In genomic region chr15:67253517-67254237, GRCh38 we compare ENCODE assay signal across 8 cellular contexts. TPM values are rescaled to one million over a fixed set of nuclear protein-coding genes. Genes with fewer than 3 reads are reported as not detected.
DNase-seq lines count a peak whose midpoint lies in the region; ATAC-seq and TF ChIP-seq lines count a peak whose summit lies in the region.

No MANE protein-coding gene starts in this region.

- peak overlapping the region; percentile 84 for H3K4me3 ChIP-seq in SJSA1

- peaks cover 6% of the 10 kb centered on the region for H3K36me3 ChIP-seq in SJSA1

- no peak for TF ChIP-seq CTCF in osteocyte (IDR thresholded peaks at IDR 0.05)

- no peaks in the 10 kb centered on the region for H3K9me3 Mint-ChIP-seq in activated CD4-positive, alpha-beta T cell treated with anti-CD3 and anti-CD28 coated beads, Interleukin-2, amount 10 ng/mL, durations not matched to agents 7 days and 5 days
- no peaks in the 10 kb centered on the region for H3K9me3 Mint-ChIP-seq in osteocyte (ENCODE audit: unreplicated experiment)

- H3K4me1 ChIP-seq in SJSA1 (replicated peaks), result peaks cover 9% of the 10 kb centered on the region

- H3K9me3 ChIP-seq in SJSA1 (replicated peaks), result no peaks in the 10 kb centered on the region

- no peaks in the 10 kb centered on the region for H3K27me3 ChIP-seq in SJSA1 (replicated peaks)

- peaks cover 8% of the 10 kb centered on the region for H3K27me3 Mint-ChIP-seq in activated CD4-positive, alpha-beta T cell treated with anti-CD3 and anti-CD28 coated beads, Interleukin-2, amount 10 ng/mL, durations not matched to agents 7 days and 5 days
- no peaks in the 10 kb centered on the region for H3K27me3 Mint-ChIP-seq in osteocyte (ENCODE audit: unreplicated experiment)

- POLR2A ChIA-PET in activated CD4-positive, alpha-beta T cell treated with anti-CD3 and anti-CD28 coated beads, Interleukin-2, amount 10 ng/mL, durations not matched to agents 7 days and 5 days (lab: Charles Lee), result no interaction called here

- peak overlapping the region; percentile 97 for H3K27ac Mint-ChIP-seq in activated CD4-positive, alpha-beta T cell treated with anti-CD3 and anti-CD28 coated beads, Interleukin-2, amount 10 ng/mL, durations not matched to agents 7 days and 5 days
- H3K27ac Mint-ChIP-seq in osteocyte (ENCODE audit: unreplicated experiment), result peak overlapping the region; percentile 93

- no peak for DNase-seq in activated CD4-positive, alpha-beta T cell treated with anti-CD3 and anti-CD28 coated beads, Interleukin-2, amount 10 ng/mL, durations not matched to agents 7 days and 5 days
- no peak for DNase-seq in activated CD4-positive, alpha-beta T cell treated with anti-CD3 and anti-CD28 coated beads for 48 hours
- peak in 1 of 2 experiments; percentile 3 for DNase-seq in SJSA1 (ENCODE audit: low read depth in 1 of 2, low spot score in 2 of 2)
- DNase-seq in erythroblast (lab: John Stamatoyannopoulos, UW), result peak; percentile 63 to 77
- no peak for DNase-seq in osteocyte (ENCODE audit: extremely low spot score, unreplicated experiment)
- no peak for DNase-seq in SIG-M5 (lab: John Stamatoyannopoulos, UW)

- CTCF ChIA-PET in activated CD4-positive, alpha-beta T cell treated with anti-CD3 and anti-CD28 coated beads, Interleukin-2, amount 10 ng/mL, durations not matched to agents 7 days and 5 days (lab: Charles Lee), result interaction anchor here (0.6 to 1.1 kb wide), 3 partner anchors 185 to 428 kb away, joined by 3 read pairs; no protein-coding TSS in a partner anchor

- H3K4me3 Mint-ChIP-seq in activated CD4-positive, alpha-beta T cell treated with anti-CD3 and anti-CD28 coated beads, Interleukin-2, amount 10 ng/mL, durations not matched to agents 7 days and 5 days, result peak overlapping the region; percentile 100
- H3K4me3 Mint-ChIP-seq in osteocyte (ENCODE audit: unreplicated experiment), result peak overlapping the region; percentile 96

- TF ChIP-seq POLR2A in erythroblast (IDR thresholded peaks at IDR 0.05; ENCODE audit: low read length), result no peak

- peaks cover 18% of the 10 kb centered on the region for H3K36me3 Mint-ChIP-seq in activated CD4-positive, alpha-beta T cell treated with anti-CD3 and anti-CD28 coated beads, Interleukin-2, amount 10 ng/mL, durations not matched to agents 7 days and 5 days (ENCODE audit: low read depth)
- H3K36me3 Mint-ChIP-seq in osteocyte (ENCODE audit: unreplicated experiment), result no peaks in the 10 kb centered on the region

- peak overlapping the region; percentile 88 for H3K27ac ChIP-seq in SJSA1

- peaks cover 41% of the 10 kb centered on the region for H3K4me1 Mint-ChIP-seq in activated CD4-positive, alpha-beta T cell treated with anti-CD3 and anti-CD28 coated beads, Interleukin-2, amount 10 ng/mL, durations not matched to agents 7 days and 5 days
- H3K4me1 Mint-ChIP-seq in osteocyte (ENCODE audit: unreplicated experiment), result peaks cover 31% of the 10 kb centered on the region

- ATAC-seq in HG02623 (IDR thresholded peaks at IDR 0.05; ENCODE audit: unreplicated experiment), result no peak
- ATAC-seq in HG03469 (IDR thresholded peaks at IDR 0.05; ENCODE audit: unreplicated experiment), result no peak

RNA-seq across cellular contexts. Expression of gene AAGAB, which starts 0.8 kb away (rescaled TPM):
- total RNA-seq in activated CD4-positive, alpha-beta T cell treated with anti-CD3 and anti-CD28 coated beads, Interleukin-2, amount 10 ng/mL, durations not matched to agents 7 days and 5 days, result 10 to 100 TPM; 45.3 to 46.7 TPM
- total RNA-seq in SJSA1 (2014; rRNA removed; shearing (Covaris generic)), result 59.1 and 80.8 TPM in 2 replicates
- 32.8 TPM in 2 replicates for total RNA-seq in osteocyte

RNA-seq across cellular contexts. Expression of gene IQCH, which starts 0.9 kb away (rescaled TPM):
- total RNA-seq in activated CD4-positive, alpha-beta T cell treated with anti-CD3 and anti-CD28 coated beads, Interleukin-2, amount 10 ng/mL, durations not matched to agents 7 days and 5 days, result under 1 TPM; 0.77 to 0.89 TPM
- total RNA-seq in SJSA1 (2014; rRNA removed; shearing (Covaris generic)), result 0.31 and 4.5 TPM in 2 replicates
- 1.2 and 2.0 TPM in 2 replicates for total RNA-seq in osteocyte

Comparison
In these comparisons a context has a peak if more than half of its experiments do, and no peak if none do; other contexts are left out.
1. DNase-seq: peak in erythroblast (2 of 2); none in activated CD4-positive, alpha-beta T cell treated with anti-CD3 and anti-CD28 coated beads, Interleukin-2, amount 10 ng/mL, durations not matched to agents 7 days and 5 days (single experiment), activated CD4-positive, alpha-beta T cell treated with anti-CD3 and anti-CD28 coated beads for 48 hours (single experiment), osteocyte (single experiment) and SIG-M5 (single experiment).